In the genomic region with DNA sequence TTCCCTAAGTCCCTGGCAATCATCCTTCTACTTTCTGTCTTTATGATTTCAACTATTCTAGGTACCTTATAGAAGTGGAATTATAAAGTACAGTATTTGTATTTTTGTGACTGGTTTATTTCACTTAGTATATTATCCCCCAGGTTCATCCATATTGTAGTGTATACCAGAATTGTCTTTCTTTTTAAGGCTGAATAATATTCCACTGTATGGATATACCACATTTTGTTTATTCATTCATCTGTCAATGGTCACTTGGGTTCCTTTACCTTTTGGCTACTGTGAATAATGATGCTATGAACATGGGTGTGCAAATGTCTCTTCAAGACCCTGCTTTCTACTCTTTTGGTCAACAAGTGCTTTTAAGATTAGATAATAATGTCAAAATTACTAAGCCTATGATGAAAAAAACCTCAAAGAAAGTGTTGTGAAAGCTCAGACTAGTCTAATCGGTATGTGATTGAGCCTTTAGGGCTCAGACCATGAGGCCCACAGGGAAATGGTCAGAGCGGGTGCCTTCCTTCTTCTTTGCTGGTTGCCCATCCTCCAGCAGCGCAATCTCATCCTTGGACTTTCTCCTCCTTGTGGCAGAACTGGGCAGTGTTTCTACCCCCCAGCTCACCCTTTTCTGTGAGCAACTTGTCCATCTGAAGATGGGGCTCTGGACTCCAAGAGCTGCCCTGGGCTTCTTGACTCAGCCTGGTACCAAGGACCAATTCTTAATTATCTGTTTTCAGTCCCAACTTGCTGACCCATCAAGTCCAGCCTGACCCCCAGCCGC, we compare ENCODE assay signal across 1 cellular context.
TF ChIP-seq lines count a peak whose summit lies in the region.

No MANE protein-coding gene starts in this region.

TF ChIP-seq in HCT116, 20 proteins besides CTCF, POLR2A, EP300 and RAD21 (continued from another document):
- TF ChIP-seq, protein P1, sequence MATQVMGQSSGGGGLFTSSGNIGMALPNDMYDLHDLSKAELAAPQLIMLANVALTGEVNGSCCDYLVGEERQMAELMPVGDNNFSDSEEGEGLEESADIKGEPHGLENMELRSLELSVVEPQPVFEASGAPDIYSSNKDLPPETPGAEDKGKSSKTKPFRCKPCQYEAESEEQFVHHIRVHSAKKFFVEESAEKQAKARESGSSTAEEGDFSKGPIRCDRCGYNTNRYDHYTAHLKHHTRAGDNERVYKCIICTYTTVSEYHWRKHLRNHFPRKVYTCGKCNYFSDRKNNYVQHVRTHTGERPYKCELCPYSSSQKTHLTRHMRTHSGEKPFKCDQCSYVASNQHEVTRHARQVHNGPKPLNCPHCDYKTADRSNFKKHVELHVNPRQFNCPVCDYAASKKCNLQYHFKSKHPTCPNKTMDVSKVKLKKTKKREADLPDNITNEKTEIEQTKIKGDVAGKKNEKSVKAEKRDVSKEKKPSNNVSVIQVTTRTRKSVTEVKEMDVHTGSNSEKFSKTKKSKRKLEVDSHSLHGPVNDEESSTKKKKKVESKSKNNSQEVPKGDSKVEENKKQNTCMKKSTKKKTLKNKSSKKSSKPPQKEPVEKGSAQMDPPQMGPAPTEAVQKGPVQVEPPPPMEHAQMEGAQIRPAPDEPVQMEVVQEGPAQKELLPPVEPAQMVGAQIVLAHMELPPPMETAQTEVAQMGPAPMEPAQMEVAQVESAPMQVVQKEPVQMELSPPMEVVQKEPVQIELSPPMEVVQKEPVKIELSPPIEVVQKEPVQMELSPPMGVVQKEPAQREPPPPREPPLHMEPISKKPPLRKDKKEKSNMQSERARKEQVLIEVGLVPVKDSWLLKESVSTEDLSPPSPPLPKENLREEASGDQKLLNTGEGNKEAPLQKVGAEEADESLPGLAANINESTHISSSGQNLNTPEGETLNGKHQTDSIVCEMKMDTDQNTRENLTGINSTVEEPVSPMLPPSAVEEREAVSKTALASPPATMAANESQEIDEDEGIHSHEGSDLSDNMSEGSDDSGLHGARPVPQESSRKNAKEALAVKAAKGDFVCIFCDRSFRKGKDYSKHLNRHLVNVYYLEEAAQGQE (IDR thresholded peaks at IDR 0.05; ENCODE audit: low read depth) = no peak
- TF ChIP-seq CBX3 (IDR thresholded peaks at IDR 0.05; ENCODE audit: low read depth) = no peak
